Comparison of ENCODE assay signal across 23 cellular contexts in the genomic region with DNA sequence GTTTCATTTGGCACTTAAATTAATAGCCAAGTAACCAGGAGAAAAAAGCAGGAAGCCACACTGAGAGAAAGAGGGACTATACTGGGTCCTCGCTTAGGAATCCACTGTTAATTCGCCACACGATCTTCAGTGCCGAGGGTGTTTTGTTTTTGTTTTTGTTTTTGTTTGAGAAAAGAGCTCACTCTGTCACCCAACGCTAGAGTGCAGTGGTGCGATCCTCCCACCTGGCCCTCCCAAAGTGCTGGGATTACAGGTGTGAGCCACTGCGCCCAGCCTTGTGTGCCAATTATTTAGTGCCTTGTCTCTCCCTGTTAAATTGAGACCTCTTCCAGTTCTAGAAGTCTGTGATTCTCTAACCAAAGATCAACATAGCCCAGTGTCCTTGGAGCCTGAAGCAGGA.
"Had no signal": no experiment of that assay in that cellular context is flagged by ENCODE, and none has a peak within 500 bp of the region (broad histone marks: within the 10 kb centered on the region; RNA-seq: fewer than 3 reads in every experiment).

No MANE protein-coding gene starts in this region.

- H3K36me3 Mint-ChIP-seq: naive B cell; stimulated activated memory B cell treated with anti-CD40 and anti-IgM and Interleukin-4, amounts not matched to agents 10 μg/mL and 1 μg/mL and 100 μg/mL, for 72 hours had no signal

- H3K4me1 ChIP-seq: foreskin keratinocyte, parathyroid adenoma, psoas muscle, right lobe of liver, spleen, testis had no signal

- FAIRE-seq: colon, islet of Langerhans had no signal

- H3K27ac Mint-ChIP-seq: dendritic cell treated with granulocyte-macrophage colony-stimulating factor and Interleukin-4, amounts not matched to agents 40 ng/mL and 50 ng/mL, for 4 days; effector memory CD8-positive, alpha-beta T cell; naive B cell; stimulated activated memory B cell treated with anti-CD40 and anti-IgM and Interleukin-4, amounts not matched to agents 10 μg/mL and 1 μg/mL and 100 μg/mL, for 72 hours; stimulated activated naive CD8-positive, alpha-beta T cell treated with anti-CD3 and anti-CD28 coated beads, Interleukin-15, Interleukin-2, amounts not matched to agents 100 ng/mL and 50 ng/mL, for 24 hours had no signal

- H3K4me3 Mint-ChIP-seq: dendritic cell treated with granulocyte-macrophage colony-stimulating factor and Interleukin-4, amounts not matched to agents 40 ng/mL and 50 ng/mL, for 4 days; effector memory CD8-positive, alpha-beta T cell; naive B cell; neural crest cell; stimulated activated memory B cell treated with anti-CD40 and anti-IgM and Interleukin-4, amounts not matched to agents 10 μg/mL and 1 μg/mL and 100 μg/mL, for 72 hours; stimulated activated naive CD8-positive, alpha-beta T cell treated with anti-CD3 and anti-CD28 coated beads, Interleukin-15, Interleukin-2, amounts not matched to agents 100 ng/mL and 50 ng/mL, for 24 hours had no signal

- DNase-seq: cerebellar nuclear complex; effector memory CD8-positive, alpha-beta T cell; foreskin keratinocyte; hippocampal formation; kidney glomerular epithelial cell; mesendoderm; naive B cell; psoas muscle; retina; right lobe of liver; spleen; stimulated activated CD4-positive, alpha-beta T cell treated with anti-CD3 and anti-CD28 coated beads, Interleukin-15, amount 100 ng/mL, for 24 hours; stimulated activated CD4-positive, alpha-beta T cell treated with anti-CD3 and anti-CD28 coated beads, Interleukin-1b, Interleukin-23, amount 100 ng/mL, for 48 hours; stimulated activated CD4-positive, alpha-beta T cell treated with anti-CD3 and anti-CD28 coated beads, Interleukin-4, amount 100 ng/mL, for 24 hours; testis had no signal

- H3K4me1 Mint-ChIP-seq: naive B cell; stimulated activated memory B cell treated with anti-CD40 and anti-IgM and Interleukin-4, amounts not matched to agents 10 μg/mL and 1 μg/mL and 100 μg/mL, for 72 hours had no signal

- H3K27ac ChIP-seq: foreskin keratinocyte, parathyroid adenoma, psoas muscle, right lobe of liver, spleen, testis, tibial nerve had no signal

- H2AFZ ChIP-seq: parathyroid adenoma had no signal

- H3K4me3 ChIP-seq: psoas muscle, right lobe of liver, spleen, testis, tibial nerve had no signal

- H3K9ac ChIP-seq: parathyroid adenoma had no signal

- H3K36me3 ChIP-seq: right lobe of liver, spleen, tibial nerve had no signal

- H3K9me3 ChIP-seq: psoas muscle, right lobe of liver, spleen, testis, tibial nerve had no signal

- H3K27me3 ChIP-seq: foreskin keratinocyte, right lobe of liver, testis, tibial nerve had no signal

- H3K9me3 Mint-ChIP-seq: dendritic cell treated with granulocyte-macrophage colony-stimulating factor and Interleukin-4, amounts not matched to agents 40 ng/mL and 50 ng/mL, for 4 days; effector memory CD8-positive, alpha-beta T cell; naive B cell; stimulated activated memory B cell treated with anti-CD40 and anti-IgM and Interleukin-4, amounts not matched to agents 10 μg/mL and 1 μg/mL and 100 μg/mL, for 72 hours; stimulated activated naive CD8-positive, alpha-beta T cell treated with anti-CD3 and anti-CD28 coated beads, Interleukin-15, Interleukin-2, amounts not matched to agents 100 ng/mL and 50 ng/mL, for 24 hours had no signal

- H3K79me2 ChIP-seq: parathyroid adenoma had no signal

- ATAC-seq: effector memory CD8-positive, alpha-beta T cell; foreskin keratinocyte; psoas muscle; right lobe of liver; stimulated activated memory B cell treated with anti-CD40 and anti-IgM and Interleukin-4, amounts not matched to agents 10 μg/mL and 1 μg/mL and 100 μg/mL, for 72 hours had no signal
